In the genomic region with DNA sequence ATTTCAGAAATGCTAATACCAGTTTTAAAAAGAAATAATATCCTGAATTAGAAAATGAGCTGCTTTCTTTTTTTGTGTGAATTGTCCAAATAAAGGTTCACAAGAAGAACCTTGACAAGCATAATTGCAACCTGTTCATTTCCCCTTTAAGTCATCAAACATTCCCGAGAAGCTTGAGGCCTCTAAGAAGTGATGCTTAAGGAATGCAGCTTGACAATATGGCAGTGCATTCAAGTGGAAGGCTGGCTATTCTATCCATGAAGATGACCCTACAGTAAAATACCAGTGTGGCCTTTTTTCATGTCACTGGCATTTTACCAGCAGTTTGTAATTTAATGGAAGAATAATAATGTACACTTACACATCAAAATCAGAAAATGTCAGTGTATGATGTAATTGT, we compare ENCODE assay signal across 1 cellular context.
TF ChIP-seq lines count a peak whose summit lies in the region.

No MANE protein-coding gene starts in this region.

TF ChIP-seq in GM23338, 12 proteins besides CTCF, POLR2A, EP300 and RAD21:
- no peak for TF ChIP-seq JUNB (IDR thresholded peaks at IDR 0.05; ENCODE audit: unreplicated experiment)
- TF ChIP-seq POLR2AphosphoS5 (IDR thresholded peaks at IDR 0.05; ENCODE audit: low read depth), result no peak
